ENCODE assay signal across 2 cellular contexts in genomic region chr2:11388262-11389047, GRCh38.
TF ChIP-seq lines count a peak whose summit lies in the region.

No MANE protein-coding gene starts in this region.

TF ChIP-seq in WTC11, 78 proteins besides CTCF, POLR2A, EP300 and RAD21 (continued from another document):
- TF ChIP-seq ARID4B (CRISPR knock-in tag; IDR thresholded peaks at IDR 0.05; ENCODE audit: borderline replicate concordance) (no peak), SOX15 (CRISPR knock-in tag; IDR thresholded peaks at IDR 0.05) (no peak), CREM (CRISPR knock-in tag; IDR thresholded peaks at IDR 0.05) (no peak), ZNF138 (CRISPR knock-in tag; conservative IDR thresholded peaks at IDR 0.05) (no peak), NFATC4 (CRISPR knock-in tag; IDR thresholded peaks at IDR 0.05) (no peak), TCF7 (CRISPR knock-in tag; IDR thresholded peaks at IDR 0.05; ENCODE audit: low read depth) (no peak), ZNF416 (CRISPR knock-in tag; IDR thresholded peaks at IDR 0.05) (no peak), HMGXB4 (CRISPR knock-in tag; IDR thresholded peaks at IDR 0.05) (no peak), ELF4 (CRISPR knock-in tag; IDR thresholded peaks at IDR 0.05; ENCODE audit: low read depth) (no peak), NFYB (CRISPR knock-in tag; conservative IDR thresholded peaks at IDR 0.05; ENCODE audit: low read depth) (no peak), STAT6 (CRISPR knock-in tag; conservative IDR thresholded peaks at IDR 0.05; ENCODE audit: low read depth) (no peak)
- TF ChIP-seq, protein P1, sequence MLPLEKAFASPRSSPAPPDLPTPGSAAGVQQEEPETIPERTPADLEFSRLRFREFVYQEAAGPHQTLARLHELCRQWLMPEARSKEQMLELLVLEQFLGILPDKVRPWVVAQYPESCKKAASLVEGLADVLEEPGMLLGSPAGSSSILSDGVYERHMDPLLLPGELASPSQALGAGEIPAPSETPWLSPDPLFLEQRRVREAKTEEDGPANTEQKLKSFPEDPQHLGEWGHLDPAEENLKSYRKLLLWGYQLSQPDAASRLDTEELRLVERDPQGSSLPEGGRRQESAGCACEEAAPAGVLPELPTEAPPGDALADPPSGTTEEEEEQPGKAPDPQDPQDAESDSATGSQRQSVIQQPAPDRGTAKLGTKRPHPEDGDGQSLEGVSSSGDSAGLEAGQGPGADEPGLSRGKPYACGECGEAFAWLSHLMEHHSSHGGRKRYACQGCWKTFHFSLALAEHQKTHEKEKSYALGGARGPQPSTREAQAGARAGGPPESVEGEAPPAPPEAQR (CRISPR knock-in tag; IDR thresholded peaks at IDR 0.05): no peak

TF ChIP-seq in SK-N-SH treated with all-trans-retinoic acid at 6 μM for 48 hours, 23 proteins besides CTCF, POLR2A, EP300 and RAD21 (continued from another document):
- TF ChIP-seq, protein P2, sequence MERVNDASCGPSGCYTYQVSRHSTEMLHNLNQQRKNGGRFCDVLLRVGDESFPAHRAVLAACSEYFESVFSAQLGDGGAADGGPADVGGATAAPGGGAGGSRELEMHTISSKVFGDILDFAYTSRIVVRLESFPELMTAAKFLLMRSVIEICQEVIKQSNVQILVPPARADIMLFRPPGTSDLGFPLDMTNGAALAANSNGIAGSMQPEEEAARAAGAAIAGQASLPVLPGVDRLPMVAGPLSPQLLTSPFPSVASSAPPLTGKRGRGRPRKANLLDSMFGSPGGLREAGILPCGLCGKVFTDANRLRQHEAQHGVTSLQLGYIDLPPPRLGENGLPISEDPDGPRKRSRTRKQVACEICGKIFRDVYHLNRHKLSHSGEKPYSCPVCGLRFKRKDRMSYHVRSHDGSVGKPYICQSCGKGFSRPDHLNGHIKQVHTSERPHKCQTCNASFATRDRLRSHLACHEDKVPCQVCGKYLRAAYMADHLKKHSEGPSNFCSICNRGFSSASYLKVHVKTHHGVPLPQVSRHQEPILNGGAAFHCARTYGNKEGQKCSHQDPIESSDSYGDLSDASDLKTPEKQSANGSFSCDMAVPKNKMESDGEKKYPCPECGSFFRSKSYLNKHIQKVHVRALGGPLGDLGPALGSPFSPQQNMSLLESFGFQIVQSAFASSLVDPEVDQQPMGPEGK (CRISPR knock-in tag; IDR thresholded peaks at IDR 0.05; ENCODE audit: borderline replicate concordance): no peak
